8 cellular contexts compared by ENCODE assay signal in the genomic region with DNA sequence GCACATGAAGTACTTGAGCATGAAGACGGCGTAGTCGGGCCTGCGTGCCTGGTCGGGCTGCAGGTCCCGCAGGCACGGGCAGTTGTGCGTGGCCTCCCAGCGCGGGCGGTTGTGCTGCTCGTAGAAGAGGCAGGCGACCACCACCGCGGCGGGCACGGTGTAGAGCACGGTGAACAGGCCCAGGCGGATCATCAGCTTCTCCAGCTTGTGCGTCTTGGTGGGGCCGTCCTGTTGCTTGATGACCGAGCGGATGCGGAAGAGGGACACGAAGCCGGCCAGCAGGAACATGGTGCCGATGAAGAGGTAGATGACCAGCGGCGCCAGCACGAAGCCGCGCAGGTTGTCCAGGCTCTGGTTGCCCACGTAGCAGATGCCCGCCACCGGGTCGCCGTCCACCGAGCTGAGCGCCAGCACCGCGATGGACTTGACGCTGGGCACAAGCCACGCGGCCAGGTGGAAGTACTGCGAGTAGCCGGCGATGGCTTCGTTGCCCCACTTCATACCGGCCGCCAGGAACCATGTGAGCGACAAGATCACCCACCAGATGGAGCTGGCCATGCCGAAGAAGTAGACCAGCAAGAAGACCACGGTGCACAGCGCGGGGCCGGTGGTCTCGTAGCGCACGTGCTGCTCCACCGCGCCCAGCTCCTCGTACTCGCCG. TPM values are rescaled to one million over a fixed set of nuclear protein-coding genes. Genes with fewer than 3 reads are reported as not detected.
A peak's percentile ranks its signal among the peaks of the same experiment; 100 is the strongest.
DNase-seq lines count a peak whose midpoint lies in the region; ATAC-seq lines count a peak whose summit lies in the region.

No MANE protein-coding gene starts in this region.

- H3K27ac Mint-ChIP-seq in stimulated activated effector memory CD8-positive, alpha-beta T cell treated with anti-CD3 and anti-CD28 coated beads, Interleukin-12 subunit alpha, Interleukin-12 subunit beta, amount 100 ng/mL, for 72 hours = no peak overlapping the region

- H3K27me3 ChIP-seq in H7 (ENCODE audit: control insufficient read depth, insufficient read depth, low read length) = peaks cover 22% of the 10 kb centered on the region
- peaks cover 30% of the 10 kb centered on the region for H3K27me3 ChIP-seq in HAP-1 (ENCODE audit: low read depth)

- H3K36me3 ChIP-seq in H7 (replicated peaks; ENCODE audit: control insufficient read depth, insufficient read depth, low read length) = no peaks in the 10 kb centered on the region
- H3K36me3 ChIP-seq in HAP-1 (replicated peaks) = no peaks in the 10 kb centered on the region

- peaks cover 27% of the 10 kb centered on the region for H3K4me1 Mint-ChIP-seq in stimulated activated effector memory CD8-positive, alpha-beta T cell treated with anti-CD3 and anti-CD28 coated beads, Interleukin-12 subunit alpha, Interleukin-12 subunit beta, amount 100 ng/mL, for 72 hours

- H3K36me3 Mint-ChIP-seq in stimulated activated effector memory CD8-positive, alpha-beta T cell treated with anti-CD3 and anti-CD28 coated beads, Interleukin-12 subunit alpha, Interleukin-12 subunit beta, amount 100 ng/mL, for 72 hours = no peaks in the 10 kb centered on the region

- H3K9me3 Mint-ChIP-seq in stimulated activated effector memory CD8-positive, alpha-beta T cell treated with anti-CD3 and anti-CD28 coated beads, Interleukin-12 subunit alpha, Interleukin-12 subunit beta, amount 100 ng/mL, for 72 hours = no peaks in the 10 kb centered on the region

- in situ Hi-C loops in HAP-1 (cut with MboI; ENCODE audit: low sequenced_read_pairs) = no loop called here

- DNase-seq in H7 (peak; percentile 61), HAP-1 (ENCODE audit: low spot score in 2 of 2) (no peak), KG1 (lab: John Stamatoyannopoulos, UW) (no peak)
- peak; percentile 18 for DNase-seq in activated naive CD4-positive, alpha-beta T cell treated with anti-CD3 and anti-CD28 coated beads, Interleukin-2, amount 50 U/mL, for 16 hours
- no peak for DNase-seq in stimulated activated effector memory CD8-positive, alpha-beta T cell treated with anti-CD3 and anti-CD28 coated beads, Interleukin-12 subunit alpha, Interleukin-12 subunit beta, amount 100 ng/mL, for 72 hours (ENCODE audit: low spot score in 2 of 2)

- H3K4me3 ChIP-seq in H7 (ENCODE audit: insufficient read depth, low read depth, low read length) (peak overlapping the region; percentile 65), iPS-11a (ENCODE audit: low read depth, low read length) (peak overlapping the region; percentile 58), HAP-1 (no peak overlapping the region)

- no peak for ATAC-seq in stimulated activated effector memory CD8-positive, alpha-beta T cell treated with anti-CD3 and anti-CD28 coated beads, Interleukin-12 subunit alpha, Interleukin-12 subunit beta, amount 100 ng/mL, for 72 hours
- ATAC-seq in GM21576 (IDR thresholded peaks at IDR 0.05; ENCODE audit: unreplicated experiment) (no peak), GM18520 (IDR thresholded peaks at IDR 0.05; ENCODE audit: unreplicated experiment) (no peak)

- H3K9me3 ChIP-seq in HAP-1 = no peaks in the 10 kb centered on the region

- H3K4me3 Mint-ChIP-seq in stimulated activated effector memory CD8-positive, alpha-beta T cell treated with anti-CD3 and anti-CD28 coated beads, Interleukin-12 subunit alpha, Interleukin-12 subunit beta, amount 100 ng/mL, for 72 hours = peak overlapping the region; percentile 78

- H3K4me1 ChIP-seq in HAP-1 = peaks cover 14% of the 10 kb centered on the region

RNA-seq across cellular contexts. Expression of a gene that starts 2.3 kb away (rescaled TPM):
- 43.0 and 76.2 TPM in 2 replicates for total RNA-seq in H7 (2014; rRNA removed; shearing (Covaris generic))

RNA-seq across cellular contexts. Expression of a gene that starts 34.6 kb away (rescaled TPM):
- total RNA-seq in H7 (2014; rRNA removed; shearing (Covaris generic)) = not detected in 2 replicates

Comparison
In these comparisons a context has a peak if more than half of its experiments do, and no peak if none do; other contexts are left out.
1. DNase-seq: peak in H7 (single experiment) and activated naive CD4-positive, alpha-beta T cell treated with anti-CD3 and anti-CD28 coated beads, Interleukin-2, amount 50 U/mL, for 16 hours (single experiment); none in stimulated activated effector memory CD8-positive, alpha-beta T cell treated with anti-CD3 and anti-CD28 coated beads, Interleukin-12 subunit alpha, Interleukin-12 subunit beta, amount 100 ng/mL, for 72 hours (0 of 2), HAP-1 (0 of 2) and KG1 (single experiment).